In the genomic region with DNA sequence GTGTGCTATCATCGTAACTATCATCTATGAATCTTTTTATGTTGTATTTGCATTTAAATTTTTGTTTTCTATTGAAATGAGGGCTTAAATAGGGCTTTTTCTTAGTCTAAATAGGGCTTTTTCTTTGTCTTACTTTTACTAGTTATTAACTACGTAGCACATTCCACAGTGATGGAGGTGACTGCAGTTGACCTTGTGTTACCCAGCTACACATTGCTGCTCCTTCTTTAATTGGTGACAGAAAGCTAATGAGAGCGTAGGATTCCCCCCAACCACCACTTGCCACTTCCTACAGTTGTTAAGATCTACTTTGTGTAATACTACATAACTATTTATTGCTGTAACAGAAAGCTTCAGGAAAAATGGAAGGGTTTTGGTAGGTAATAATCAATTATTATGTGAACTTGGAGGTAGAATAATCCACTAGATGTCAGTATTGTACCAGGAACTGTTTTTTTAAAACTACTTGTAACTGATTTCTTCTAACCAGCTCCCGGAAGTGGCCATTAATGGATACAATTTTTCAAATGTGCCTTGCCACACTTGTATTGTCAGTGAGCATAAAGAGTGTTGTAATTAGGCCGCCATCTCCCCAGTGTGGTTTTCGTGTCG, we compare ENCODE assay signal across 2 cellular contexts.
A peak's percentile ranks its signal among the peaks of the same experiment; 100 is the strongest.
TF ChIP-seq lines count a peak whose summit lies in the region.

No MANE protein-coding gene starts in this region.

TF ChIP-seq in H1, 55 proteins besides CTCF, POLR2A, EP300 and RAD21:
- no peak for TF ChIP-seq PHF8 (conservative IDR thresholded peaks at IDR 0.05; ENCODE audit: low read depth, low read length)
- no peak for TF ChIP-seq KDM5A (IDR thresholded peaks at IDR 0.05; ENCODE audit: low read length)
- TF ChIP-seq SIX5 (IDR thresholded peaks at IDR 0.05; ENCODE audit: low read depth, low read length) = no peak
- no peak for TF ChIP-seq RNF2 (IDR thresholded peaks at IDR 0.05; ENCODE audit: borderline replicate concordance, low read depth, low read length, missing control alignments, poor library complexity, severe bottlenecking)
- TF ChIP-seq, protein P1, sequence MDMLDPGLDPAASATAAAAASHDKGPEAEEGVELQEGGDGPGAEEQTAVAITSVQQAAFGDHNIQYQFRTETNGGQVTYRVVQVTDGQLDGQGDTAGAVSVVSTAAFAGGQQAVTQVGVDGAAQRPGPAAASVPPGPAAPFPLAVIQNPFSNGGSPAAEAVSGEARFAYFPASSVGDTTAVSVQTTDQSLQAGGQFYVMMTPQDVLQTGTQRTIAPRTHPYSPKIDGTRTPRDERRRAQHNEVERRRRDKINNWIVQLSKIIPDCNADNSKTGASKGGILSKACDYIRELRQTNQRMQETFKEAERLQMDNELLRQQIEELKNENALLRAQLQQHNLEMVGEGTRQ (IDR thresholded peaks at IDR 0.05; ENCODE audit: low read length) = no peak
- no peak for TF ChIP-seq MAFK (IDR thresholded peaks at IDR 0.05; ENCODE audit: low read depth, low read length)
- TF ChIP-seq, protein P2, sequence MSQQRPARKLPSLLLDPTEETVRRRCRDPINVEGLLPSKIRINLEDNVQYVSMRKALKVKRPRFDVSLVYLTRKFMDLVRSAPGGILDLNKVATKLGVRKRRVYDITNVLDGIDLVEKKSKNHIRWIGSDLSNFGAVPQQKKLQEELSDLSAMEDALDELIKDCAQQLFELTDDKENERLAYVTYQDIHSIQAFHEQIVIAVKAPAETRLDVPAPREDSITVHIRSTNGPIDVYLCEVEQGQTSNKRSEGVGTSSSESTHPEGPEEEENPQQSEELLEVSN (IDR thresholded peaks at IDR 0.05) = no peak
- no peak for TF ChIP-seq TCF12 (IDR thresholded peaks at IDR 0.05; ENCODE audit: low read depth, low read length)
- TF ChIP-seq CTBP2 (IDR thresholded peaks at IDR 0.05; ENCODE audit: borderline replicate concordance, insufficient read depth, insufficient read length, low read length) = no peak
- TF ChIP-seq SIN3A (conservative IDR thresholded peaks at IDR 0.05 in 1 of 2, IDR thresholded peaks at IDR 0.05 in 1 of 2; ENCODE audit: low read depth in 1 of 2, low read length in 2 of 2) = no peak
- TF ChIP-seq TEAD4 (IDR thresholded peaks at IDR 0.05; ENCODE audit: low read depth, low read length) = no peak

TF ChIP-seq in neural cell, 6 proteins besides CTCF, POLR2A, EP300 and RAD21:
- TF ChIP-seq, protein P3, sequence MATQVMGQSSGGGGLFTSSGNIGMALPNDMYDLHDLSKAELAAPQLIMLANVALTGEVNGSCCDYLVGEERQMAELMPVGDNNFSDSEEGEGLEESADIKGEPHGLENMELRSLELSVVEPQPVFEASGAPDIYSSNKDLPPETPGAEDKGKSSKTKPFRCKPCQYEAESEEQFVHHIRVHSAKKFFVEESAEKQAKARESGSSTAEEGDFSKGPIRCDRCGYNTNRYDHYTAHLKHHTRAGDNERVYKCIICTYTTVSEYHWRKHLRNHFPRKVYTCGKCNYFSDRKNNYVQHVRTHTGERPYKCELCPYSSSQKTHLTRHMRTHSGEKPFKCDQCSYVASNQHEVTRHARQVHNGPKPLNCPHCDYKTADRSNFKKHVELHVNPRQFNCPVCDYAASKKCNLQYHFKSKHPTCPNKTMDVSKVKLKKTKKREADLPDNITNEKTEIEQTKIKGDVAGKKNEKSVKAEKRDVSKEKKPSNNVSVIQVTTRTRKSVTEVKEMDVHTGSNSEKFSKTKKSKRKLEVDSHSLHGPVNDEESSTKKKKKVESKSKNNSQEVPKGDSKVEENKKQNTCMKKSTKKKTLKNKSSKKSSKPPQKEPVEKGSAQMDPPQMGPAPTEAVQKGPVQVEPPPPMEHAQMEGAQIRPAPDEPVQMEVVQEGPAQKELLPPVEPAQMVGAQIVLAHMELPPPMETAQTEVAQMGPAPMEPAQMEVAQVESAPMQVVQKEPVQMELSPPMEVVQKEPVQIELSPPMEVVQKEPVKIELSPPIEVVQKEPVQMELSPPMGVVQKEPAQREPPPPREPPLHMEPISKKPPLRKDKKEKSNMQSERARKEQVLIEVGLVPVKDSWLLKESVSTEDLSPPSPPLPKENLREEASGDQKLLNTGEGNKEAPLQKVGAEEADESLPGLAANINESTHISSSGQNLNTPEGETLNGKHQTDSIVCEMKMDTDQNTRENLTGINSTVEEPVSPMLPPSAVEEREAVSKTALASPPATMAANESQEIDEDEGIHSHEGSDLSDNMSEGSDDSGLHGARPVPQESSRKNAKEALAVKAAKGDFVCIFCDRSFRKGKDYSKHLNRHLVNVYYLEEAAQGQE (IDR thresholded peaks at IDR 0.05; ENCODE audit: borderline replicate concordance) = no peak
- TF ChIP-seq POLR2AphosphoS5 (IDR thresholded peaks at IDR 0.05) (no peak), EZH2 (IDR thresholded peaks at IDR 0.05; ENCODE audit: borderline replicate concordance, insufficient read depth, low read length, poor library complexity, severe bottlenecking) (no peak), TAF1 (IDR thresholded peaks at IDR 0.05; ENCODE audit: low read depth) (no peak), SMC3 (conservative IDR thresholded peaks at IDR 0.05; ENCODE audit: poor library complexity) (peak; percentile 85), MXI1 (conservative IDR thresholded peaks at IDR 0.05; ENCODE audit: poor library complexity, severe bottlenecking) (no peak)
